Comparison of ENCODE assay signal across 19 cellular contexts in genomic region chr3:34864011-34864410, GRCh38.
"Had no signal": no experiment of that assay in that cellular context is flagged by ENCODE, and none has a peak within 500 bp of the region (broad histone marks: within the 10 kb centered on the region; RNA-seq: fewer than 3 reads in every experiment).

No MANE protein-coding gene starts in this region.

- H3K27me3 ChIP-seq: colonic mucosa, neutrophil had no signal

- H3K9me3 ChIP-seq: colonic mucosa, lower lobe of right lung, neutrophil had no signal

- H3K27ac Mint-ChIP-seq: activated CD8-positive, alpha-beta memory T cell treated with anti-CD3 and anti-CD28 coated beads, Interleukin-2, amount 10 ng/mL, durations not matched to agents 7 days and 5 days; activated naive CD4-positive, alpha-beta T cell treated with anti-CD3 and anti-CD28 coated beads, Interleukin-2, amount 50 U/mL, for 72 hours; activated T-cell treated with anti-CD3 and anti-CD28 coated beads, Interleukin-2, amount 50 U/mL, for 24 hours; naive thymus-derived CD4-positive, alpha-beta T cell; stimulated activated naive B cell treated with anti-CD40 and anti-IgM and Interleukin-4, amounts not matched to agents 10 μg/mL and 1 μg/mL and 100 μg/mL, for 72 hours; type B pancreatic cell had no signal

- H3K27ac ChIP-seq: colonic mucosa, lower lobe of right lung, neutrophil had no signal

- H3K27me3 Mint-ChIP-seq: activated CD8-positive, alpha-beta memory T cell treated with anti-CD3 and anti-CD28 coated beads, Interleukin-2, amount 10 ng/mL, durations not matched to agents 7 days and 5 days; activated T-cell treated with anti-CD3 and anti-CD28 coated beads, Interleukin-2, amount 50 U/mL, for 24 hours; naive thymus-derived CD4-positive, alpha-beta T cell; type B pancreatic cell had no signal

- H3K4me3 ChIP-seq: colonic mucosa, lower lobe of right lung had no signal

- H3K4me1 Mint-ChIP-seq: activated CD8-positive, alpha-beta memory T cell treated with anti-CD3 and anti-CD28 coated beads, Interleukin-2, amount 10 ng/mL, durations not matched to agents 7 days and 5 days; naive thymus-derived CD4-positive, alpha-beta T cell had no signal

- H3K4me1 ChIP-seq: colonic mucosa, lower lobe of right lung had no signal

- H3K36me3 Mint-ChIP-seq: activated CD8-positive, alpha-beta memory T cell treated with anti-CD3 and anti-CD28 coated beads, Interleukin-2, amount 10 ng/mL, durations not matched to agents 7 days and 5 days; activated naive CD4-positive, alpha-beta T cell treated with anti-CD3 and anti-CD28 coated beads, Interleukin-2, amount 50 U/mL, for 72 hours; naive thymus-derived CD4-positive, alpha-beta T cell; stimulated activated naive B cell treated with anti-CD40 and anti-IgM and Interleukin-4, amounts not matched to agents 10 μg/mL and 1 μg/mL and 100 μg/mL, for 72 hours; type B pancreatic cell had no signal

- DNase-seq: activated CD4-positive, alpha-beta T cell treated with anti-CD3 and anti-CD28 coated beads for 1 hour; activated CD4-positive, alpha-beta T cell treated with anti-CD3 and anti-CD28 coated beads, Interleukin-2, amount 50 U/mL, for 48 hours; activated CD8-positive, alpha-beta memory T cell treated with anti-CD3 and anti-CD28 coated beads, Interleukin-2, amount 10 ng/mL, durations not matched to agents 7 days and 5 days; activated effector memory CD4-positive, alpha-beta T cell treated with Interleukin-2 at 50 U/mL for 16 hours; activated T-cell treated with anti-CD3 and anti-CD28 coated beads, Interleukin-2, amount 50 U/mL, for 24 hours; amygdala; colonic mucosa; effector CD4-positive, alpha-beta T cell; hypothalamus; left cardiac atrium; lower lobe of right lung; naive thymus-derived CD4-positive, alpha-beta T cell; right cardiac atrium; stimulated activated CD4-positive, alpha-beta T cell treated with anti-CD3 and anti-CD28 coated beads, Interleukin-1b, Interleukin-23, amount 100 ng/mL, for 48 hours; stimulated activated naive B cell treated with anti-CD40 and anti-IgM and Interleukin-4, amounts not matched to agents 10 μg/mL and 1 μg/mL and 100 μg/mL, for 72 hours; T-helper 9 cell had no signal

- H3K9me3 Mint-ChIP-seq: activated T-cell treated with anti-CD3 and anti-CD28 coated beads, Interleukin-2, amount 50 U/mL, for 24 hours; stimulated activated naive B cell treated with anti-CD40 and anti-IgM and Interleukin-4, amounts not matched to agents 10 μg/mL and 1 μg/mL and 100 μg/mL, for 72 hours; type B pancreatic cell had no signal

- H3K4me3 Mint-ChIP-seq: activated CD8-positive, alpha-beta memory T cell treated with anti-CD3 and anti-CD28 coated beads, Interleukin-2, amount 10 ng/mL, durations not matched to agents 7 days and 5 days; activated T-cell treated with anti-CD3 and anti-CD28 coated beads, Interleukin-2, amount 50 U/mL, for 24 hours; naive thymus-derived CD4-positive, alpha-beta T cell; stimulated activated naive B cell treated with anti-CD40 and anti-IgM and Interleukin-4, amounts not matched to agents 10 μg/mL and 1 μg/mL and 100 μg/mL, for 72 hours; type B pancreatic cell had no signal

- ATAC-seq: activated CD8-positive, alpha-beta memory T cell treated with anti-CD3 and anti-CD28 coated beads, Interleukin-2, amount 10 ng/mL, durations not matched to agents 7 days and 5 days; activated naive CD4-positive, alpha-beta T cell treated with anti-CD3 and anti-CD28 coated beads, Interleukin-2, amount 50 U/mL, for 72 hours; left cardiac atrium; lower lobe of right lung; naive thymus-derived CD4-positive, alpha-beta T cell; right cardiac atrium had no signal

- H3K36me3 ChIP-seq: colonic mucosa, lower lobe of right lung, neutrophil had no signal
